In genomic region chr10:125127110-125127509, GRCh38 we compare ENCODE assay signal across 20 cellular contexts.
"Had no signal": no experiment of that assay in that cellular context is flagged by ENCODE, and none has a peak within 500 bp of the region (broad histone marks: within the 10 kb centered on the region; RNA-seq: fewer than 3 reads in every experiment).

No MANE protein-coding gene starts in this region.

- H3K27me3 ChIP-seq: body of pancreas, heart right ventricle, ovary, sigmoid colon, tibial artery, vagina had no signal

- H3K9me3 ChIP-seq: body of pancreas, lower lobe of right lung, ovary, sigmoid colon, vagina had no signal

- H3K4me3 Mint-ChIP-seq: activated B cell treated with CpG ODN at 0.5 μM for 24 hours; activated CD4-positive, alpha-beta T cell treated with anti-CD3 and anti-CD28 coated beads, Interleukin-2, amount 10 ng/mL, durations not matched to agents 24 days and 14 days; activated naive CD8-positive, alpha-beta T cell treated with anti-CD3 and anti-CD28 coated beads for 36 hours; activated T-cell treated with anti-CD3 and anti-CD28 coated beads, Interleukin-2, amount 50 U/mL, for 72 hours; central memory CD8-positive, alpha-beta T cell; mesothelial cell of epicardium had no signal

- H3K27ac Mint-ChIP-seq: activated B cell treated with CpG ODN at 0.5 μM for 24 hours; activated CD4-positive, alpha-beta T cell treated with anti-CD3 and anti-CD28 coated beads, Interleukin-2, amount 10 ng/mL, durations not matched to agents 24 days and 14 days; activated naive CD8-positive, alpha-beta T cell treated with anti-CD3 and anti-CD28 coated beads for 36 hours; activated T-cell treated with anti-CD3 and anti-CD28 coated beads, Interleukin-2, amount 50 U/mL, for 72 hours; mesothelial cell of epicardium had no signal

- H3K36me3 ChIP-seq: ovary had no signal

- H3K4me1 Mint-ChIP-seq: activated B cell treated with CpG ODN at 0.5 μM for 24 hours; activated CD4-positive, alpha-beta T cell treated with anti-CD3 and anti-CD28 coated beads, Interleukin-2, amount 10 ng/mL, durations not matched to agents 24 days and 14 days; activated naive CD8-positive, alpha-beta T cell treated with anti-CD3 and anti-CD28 coated beads for 36 hours; central memory CD8-positive, alpha-beta T cell had no signal

- H3K27me3 Mint-ChIP-seq: activated CD4-positive, alpha-beta T cell treated with anti-CD3 and anti-CD28 coated beads, Interleukin-2, amount 10 ng/mL, durations not matched to agents 24 days and 14 days had no signal

- H3K4me3 ChIP-seq: body of pancreas, heart right ventricle, lower lobe of right lung, ovary, sigmoid colon, tibial artery, vagina had no signal

- H3K9me3 Mint-ChIP-seq: activated CD4-positive, alpha-beta T cell treated with anti-CD3 and anti-CD28 coated beads, Interleukin-2, amount 10 ng/mL, durations not matched to agents 24 days and 14 days; activated naive CD8-positive, alpha-beta T cell treated with anti-CD3 and anti-CD28 coated beads for 36 hours; activated T-cell treated with anti-CD3 and anti-CD28 coated beads, Interleukin-2, amount 50 U/mL, for 72 hours; central memory CD8-positive, alpha-beta T cell; mesothelial cell of epicardium had no signal

- H3K27ac ChIP-seq: body of pancreas, lower lobe of right lung, ovary, sigmoid colon, vagina had no signal

- DNase-seq: activated B cell treated with CpG ODN at 0.5 μM for 24 hours; activated CD4-positive, alpha-beta T cell treated with anti-CD3 and anti-CD28 coated beads, Interleukin-2, amount 10 ng/mL, durations not matched to agents 24 days and 14 days; activated CD8-positive, alpha-beta memory T cell treated with anti-CD3 and anti-CD28 coated beads, Interleukin-2, amount 50 U/mL, for 48 hours; activated naive CD8-positive, alpha-beta T cell treated with anti-CD3 and anti-CD28 coated beads for 36 hours; activated T-cell treated with anti-CD3 and anti-CD28 coated beads, Interleukin-2, amount 50 U/mL, for 72 hours; amygdala; cortex of kidney; effector CD4-positive, alpha-beta T cell; heart right ventricle; left colon; lower lobe of right lung; ovary; sigmoid colon; stimulated activated CD4-positive, alpha-beta T cell treated with anti-CD3 and anti-CD28 coated beads, Interleukin-12 subunit alpha, Interleukin-12 subunit beta, amount 100 ng/mL, for 4 hours; stimulated activated CD4-positive, alpha-beta T cell treated with anti-CD3 and anti-CD28 coated beads, Interleukin-2, amount 100 ng/mL, for 24 hours; tibial artery had no signal

- H3K36me3 Mint-ChIP-seq: activated naive CD8-positive, alpha-beta T cell treated with anti-CD3 and anti-CD28 coated beads for 36 hours had no signal
